ENCODE assay signal across 21 cellular contexts in the genomic region with DNA sequence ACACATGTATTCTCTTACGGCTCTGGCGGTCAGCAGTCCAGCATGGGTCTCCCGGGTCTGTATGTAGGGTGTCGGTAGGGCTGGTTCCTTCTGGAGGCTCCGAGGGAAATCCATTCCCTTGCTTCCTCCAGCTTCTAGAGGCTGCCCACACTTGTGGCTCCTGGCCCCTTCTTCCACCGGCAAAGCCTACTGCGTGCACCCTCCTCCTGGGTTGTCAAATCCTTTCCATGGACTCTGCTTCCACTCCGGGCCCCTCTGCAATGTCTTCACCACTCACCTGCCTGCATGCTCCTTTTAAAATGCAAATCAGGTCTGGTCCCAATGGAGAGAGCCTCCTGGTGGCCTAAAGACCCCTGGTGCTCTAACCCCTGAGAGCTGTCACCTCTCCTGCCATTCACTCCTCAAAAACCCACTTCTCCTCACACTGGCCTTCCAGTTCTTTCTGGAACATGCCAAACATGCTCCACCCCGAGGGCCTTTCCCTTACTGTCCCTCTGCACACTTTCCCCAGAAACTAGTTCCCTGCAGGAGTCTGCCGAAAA.
DNase-seq lines count a peak whose midpoint lies in the region; ATAC-seq and TF ChIP-seq lines count a peak whose summit lies in the region.
"Had no signal": no experiment of that assay in that cellular context is flagged by ENCODE, and none has a peak within 500 bp of the region (broad histone marks: within the 10 kb centered on the region; RNA-seq: fewer than 3 reads in every experiment).

No MANE protein-coding gene starts in this region.

- H3K14ac ChIP-seq in neuronal stem cell (ENCODE audit: low read length), result no peak overlapping the region

- peaks cover 16% of the 10 kb centered on the region for H3K4me1 Mint-ChIP-seq in endodermal cell
- H3K4me1 Mint-ChIP-seq: B cell; CD4-positive, CD25-positive, alpha-beta regulatory T cell had no signal

- TF ChIP-seq CTCF in endodermal cell (conservative IDR thresholded peaks at IDR 0.05), result peak; percentile 52
- no peak for TF ChIP-seq CTCF in uterus (IDR thresholded peaks at IDR 0.05)

- H3K36me3 Mint-ChIP-seq in endodermal cell (ENCODE audit: low read depth), result no peaks in the 10 kb centered on the region
- H3K36me3 Mint-ChIP-seq: CD4-positive, CD25-positive, alpha-beta regulatory T cell had no signal

- H2AK5ac ChIP-seq in neuronal stem cell (ENCODE audit: low read depth, low read length), result peak overlapping the region; percentile 1

- H3K4me1 ChIP-seq in endodermal cell (ENCODE audit: control insufficient read depth, insufficient read depth, low read length) (peaks cover 5% of the 10 kb centered on the region), neuronal stem cell (ENCODE audit: control insufficient read depth in 2 of 2, insufficient read depth in 1 of 2, low read depth in 1 of 2, low read length in 2 of 2) (peaks cover 0 to 18% of the 10 kb centered on the region in 2 donors), uterus (no peaks in the 10 kb centered on the region)

- H2AFZ ChIP-seq in neuronal stem cell (ENCODE audit: low read length), result no peak overlapping the region

- H3K79me1 ChIP-seq in neuronal stem cell (ENCODE audit: low read depth, low read length), result no peaks in the 10 kb centered on the region

- H3K9ac ChIP-seq in endodermal cell (ENCODE audit: extremely low read depth, low read length, poor library complexity, severe bottlenecking) (no peak overlapping the region), neuronal stem cell (ENCODE audit: low read depth, low read length, poor library complexity) (no peak overlapping the region)
- H3K9ac ChIP-seq: KMS-11 had no signal

- H3K4me2 ChIP-seq in neuronal stem cell (ENCODE audit: insufficient read depth, low read length, poor library complexity, severe bottlenecking), result no peak overlapping the region
- H3K4me2 ChIP-seq: KMS-11 had no signal

- H3K23ac ChIP-seq in neuronal stem cell (ENCODE audit: low read depth, low read length, poor library complexity), result no peak overlapping the region

- no peak overlapping the region for H4K91ac ChIP-seq in neuronal stem cell (ENCODE audit: low read depth, low read length, poor library complexity)

- ATAC-seq in HG03135 (IDR thresholded peaks at IDR 0.05; ENCODE audit: unreplicated experiment) (no peak), HG03469 (IDR thresholded peaks at IDR 0.05; ENCODE audit: unreplicated experiment) (no peak)

- intact Hi-C loops in uterus (cut with DNase I; ENCODE audit: low total_unique reads), result no loop called here

- no peak for TF ChIP-seq POLR2A in uterus (IDR thresholded peaks at IDR 0.05)

- H3K27ac ChIP-seq in endodermal cell (ENCODE audit: low read depth, low read length), result no peak overlapping the region
- H3K27ac ChIP-seq in neuronal stem cell (replicated peaks; ENCODE audit: low read length), result no peak overlapping the region
- H3K27ac ChIP-seq in uterus, result no peak overlapping the region
- H3K27ac ChIP-seq: KMS-11 had no signal

- no peak overlapping the region for H3K4me3 Mint-ChIP-seq in endodermal cell
- H3K4me3 Mint-ChIP-seq: B cell; CD4-positive, CD25-positive, alpha-beta regulatory T cell had no signal

- H3K9me3 ChIP-seq in endodermal cell (ENCODE audit: control insufficient read depth, low read length) (no peaks in the 10 kb centered on the region), neuronal stem cell (replicated peaks in 1 of 2; ENCODE audit: control insufficient read depth in 2 of 2, insufficient read depth in 1 of 2, low read depth in 1 of 2, low read length in 2 of 2) (no peaks in the 10 kb centered on the region), uterus (no peaks in the 10 kb centered on the region)

- H2BK120ac ChIP-seq in neuronal stem cell (ENCODE audit: low read depth, low read length), result no peak overlapping the region

- H2BK5ac ChIP-seq in neuronal stem cell (ENCODE audit: low read length), result no peak overlapping the region

- peaks cover 29% of the 10 kb centered on the region for H3K27me3 Mint-ChIP-seq in endodermal cell (ENCODE audit: insufficient read depth)
- H3K27me3 Mint-ChIP-seq: CD4-positive, CD25-positive, alpha-beta regulatory T cell had no signal

- H3K4ac ChIP-seq in neuronal stem cell (ENCODE audit: low read length), result no peak overlapping the region

- no peak overlapping the region for H2BK15ac ChIP-seq in neuronal stem cell (ENCODE audit: low read length)

- H3K4me3 ChIP-seq in endodermal cell (ENCODE audit: low read length) (no peak overlapping the region), neuronal stem cell (ENCODE audit: low read length in 2 of 2) (no peak overlapping the region), uterus (no peak overlapping the region)

- no peaks in the 10 kb centered on the region for H3K27me3 ChIP-seq in endodermal cell (ENCODE audit: control insufficient read depth, insufficient read depth, low read length, poor library complexity, severe bottlenecking)
- H3K27me3 ChIP-seq in neuronal stem cell (ENCODE audit: control insufficient read depth in 3 of 3, insufficient read depth in 3 of 3, low read depth in 1 of 3, low read length in 3 of 3), result peaks cover 0 to 28% (median 0%) of the 10 kb centered on the region in 3 experiments
- no peaks in the 10 kb centered on the region for H3K27me3 ChIP-seq in uterus

- 87 to 93% methylated on average over 6 to 10 of the region's 10 CpGs for WGBS in endodermal cell (ENCODE audit: insufficient coverage in 1 of 2, insufficient read length in 1 of 2), 2 experiments
- no CpG with 5 or more reads among the region's 10 CpGs for WGBS in neuronal stem cell (ENCODE audit: extremely low coverage in 2 of 2, insufficient read length in 2 of 2, insufficient replicate concordance in 1 of 2), 2 donors

- no peak overlapping the region for H3K18ac ChIP-seq in neuronal stem cell (ENCODE audit: low read length)

- no peak overlapping the region for H3K27ac Mint-ChIP-seq in endodermal cell
- H3K27ac Mint-ChIP-seq: B cell had no signal

- peak; percentile 16 for DNase-seq in activated effector memory CD4-positive, alpha-beta T cell treated with anti-CD3 and anti-CD28 coated beads, Interleukin-2, amount 50 U/mL, for 16 hours
- DNase-seq in activated effector memory CD4-positive, alpha-beta T cell treated with Interleukin-2 at 50 U/mL for 16 hours, result no peak
- peak; percentile 42 for DNase-seq in endodermal cell
- no peak for DNase-seq in neuronal stem cell (ENCODE audit: low spot score)
- DNase-seq in uterus, result peak; percentile 1 to 6
- DNase-seq in stimulated activated CD8-positive, alpha-beta memory T cell treated with anti-CD3 and anti-CD28 coated beads, Interleukin-4, amount 100 ng/mL, for 48 hours, result no peak
- DNase-seq: CD4-positive, CD25-positive, alpha-beta regulatory T cell; COR-L47; DMS 273 treated with DMSO at 0.1 percent for 48 hours; DND-41; GF-D8; HCEC 1CT; NCI-H1417; NCI-H187 treated with DMSO at 0.1 percent for 48 hours; NCI-H2227 treated with DMSO at 0.1 percent for 48 hours; NCI-H510A treated with DMSO at 0.1 percent for 48 hours; RPMI8226 had no signal

- no peaks in the 10 kb centered on the region for H3K36me3 ChIP-seq in endodermal cell (ENCODE audit: control insufficient read depth, insufficient read depth, low read length)
- H3K36me3 ChIP-seq in neuronal stem cell (replicated peaks in 1 of 2; ENCODE audit: control insufficient read depth in 2 of 2, insufficient read depth in 2 of 2, low read length in 2 of 2), result no peaks in the 10 kb centered on the region
- no peaks in the 10 kb centered on the region for H3K36me3 ChIP-seq in uterus

- H4K8ac ChIP-seq in neuronal stem cell (ENCODE audit: low read depth, low read length), result no peak overlapping the region

- H2BK12ac ChIP-seq in neuronal stem cell (ENCODE audit: low read length), result no peak overlapping the region

- H3K9me3 Mint-ChIP-seq in endodermal cell, result no peaks in the 10 kb centered on the region

Comparison
In these comparisons a context has a peak if more than half of its experiments do, and no peak if none do; other contexts are left out.
1. DNase-seq: peak in activated effector memory CD4-positive, alpha-beta T cell treated with anti-CD3 and anti-CD28 coated beads, Interleukin-2, amount 50 U/mL, for 16 hours (single experiment), endodermal cell (single experiment) and uterus (2 of 2); none in activated effector memory CD4-positive, alpha-beta T cell treated with Interleukin-2 at 50 U/mL for 16 hours (single experiment), neuronal stem cell (single experiment) and stimulated activated CD8-positive, alpha-beta memory T cell treated with anti-CD3 and anti-CD28 coated beads, Interleukin-4, amount 100 ng/mL, for 48 hours (single experiment).